ENCODE assay signal across 16 cellular contexts in genomic region chr18:54203914-54204313, GRCh38. TPM values are rescaled to one million over a fixed set of nuclear protein-coding genes. Genes with fewer than 3 reads are reported as not detected.
A peak's percentile ranks its signal among the peaks of the same experiment; 100 is the strongest.
DNase-seq lines count a peak whose midpoint lies in the region; ATAC-seq and TF ChIP-seq lines count a peak whose summit lies in the region.
"Had no signal": no experiment of that assay in that cellular context is flagged by ENCODE, and none has a peak within 500 bp of the region (broad histone marks: within the 10 kb centered on the region; RNA-seq: fewer than 3 reads in every experiment).

No MANE protein-coding gene starts in this region.

- peaks cover 57% of the 10 kb centered on the region for H3K36me3 Mint-ChIP-seq in CD4-positive, alpha-beta T cell (ENCODE audit: low read depth)

- no peak for TF ChIP-seq POLR2A in NB4 (IDR thresholded peaks at IDR 0.05; ENCODE audit: extremely low read depth, insufficient read length)

- DNase-seq in CD4-positive, alpha-beta T cell: no peak
- DNase-seq in NB4 (ENCODE audit: low read depth): peak; percentile 63
- no peak for DNase-seq in DMS79 treated with DMSO at 0.1 percent for 48 hours (lab: John Stamatoyannopoulos, UW)
- no peak for DNase-seq in KG1 (lab: John Stamatoyannopoulos, UW)
- no peak for DNase-seq in DMS 273 (lab: John Stamatoyannopoulos, UW; ENCODE audit: unreplicated experiment)
- DNase-seq: activated naive CD4-positive, alpha-beta T cell treated with anti-CD3 and anti-CD28 coated beads, Interleukin-2, amount 50 U/mL, for 16 hours; activated T-cell treated with anti-CD3 and anti-CD28 coated beads for 4 hours; cortex of kidney; NCI-H1105; Right ventricle myocardium superior had no signal

- H3K27me3 ChIP-seq in CD4-positive, alpha-beta T cell (ENCODE audit: control insufficient read depth, insufficient read depth, low read length): no peaks in the 10 kb centered on the region

- CTCF ChIA-PET in CD4-positive, alpha-beta T cell (lab: Charles Lee): no interaction called here

- intact Hi-C loops in CD4-positive, alpha-beta T cell (cut with DNase I, micrococcal nuclease): no loop called here

- peak overlapping the region; percentile 49 for H3K27ac Mint-ChIP-seq in CD4-positive, alpha-beta T cell

- H3K4me3 Mint-ChIP-seq in CD4-positive, alpha-beta T cell: no peak overlapping the region
- H3K4me3 Mint-ChIP-seq: nephron; stimulated activated naive CD8-positive, alpha-beta T cell treated with anti-CD3 and anti-CD28 coated beads, Interleukin-15, Interleukin-2, amounts not matched to agents 100 ng/mL and 50 ng/mL, for 24 hours had no signal

- no peak for TF ChIP-seq CTCF in CD4-positive, alpha-beta T cell (IDR thresholded peaks at IDR 0.05)
- no peak for TF ChIP-seq CTCF in NB4 (IDR thresholded peaks at IDR 0.05; ENCODE audit: low read depth, low read length)

- H3K9me3 ChIP-seq in CD4-positive, alpha-beta T cell (ENCODE audit: control insufficient read depth, low read length): no peaks in the 10 kb centered on the region

- H3K9me3 Mint-ChIP-seq in CD4-positive, alpha-beta T cell: no peaks in the 10 kb centered on the region
- H3K9me3 Mint-ChIP-seq: nephron; stimulated activated naive CD8-positive, alpha-beta T cell treated with anti-CD3 and anti-CD28 coated beads, Interleukin-15, Interleukin-2, amounts not matched to agents 100 ng/mL and 50 ng/mL, for 24 hours had no signal

- H3K4me1 Mint-ChIP-seq in CD4-positive, alpha-beta T cell (ENCODE audit: low read depth): peaks cover 38% of the 10 kb centered on the region

- ATAC-seq in CD4-positive, alpha-beta T cell (ENCODE audit: poor library complexity): no peak
- ATAC-seq in GM19043 (IDR thresholded peaks at IDR 0.05; ENCODE audit: low read depth, unreplicated experiment) (peak; percentile 58), HG02885 (IDR thresholded peaks at IDR 0.05; ENCODE audit: poor library complexity, unreplicated experiment) (peak; percentile 59), HG02884 (IDR thresholded peaks at IDR 0.05; ENCODE audit: unreplicated experiment) (no peak)

- H3K27ac ChIP-seq in CD4-positive, alpha-beta T cell (ENCODE audit: low read depth, low read length): no peak overlapping the region

- no peaks in the 10 kb centered on the region for H3K27me3 Mint-ChIP-seq in CD4-positive, alpha-beta T cell
- H3K27me3 Mint-ChIP-seq: stimulated activated naive CD8-positive, alpha-beta T cell treated with anti-CD3 and anti-CD28 coated beads, Interleukin-15, Interleukin-2, amounts not matched to agents 100 ng/mL and 50 ng/mL, for 24 hours had no signal

- H3K4me3 ChIP-seq in NB4 (ENCODE audit: low read depth, low read length): no peak overlapping the region
- H3K4me3 ChIP-seq: lung had no signal

- POLR2A ChIA-PET in CD4-positive, alpha-beta T cell (lab: Charles Lee): no interaction called here

RNA-seq across cellular contexts. Expression of gene MBD2, which starts 20.6 kb away (rescaled TPM):
- 10 to 100 TPM; 70.9 to 73.3 TPM for total RNA-seq in CD4-positive, alpha-beta T cell

Comparison
In these comparisons a context has a peak if more than half of its experiments do, and no peak if none do; other contexts are left out.
1. ATAC-seq: peak in GM19043 (single experiment) and HG02885 (single experiment); none in CD4-positive, alpha-beta T cell (single experiment) and HG02884 (single experiment).